Comparison of ENCODE assay signal across 16 cellular contexts in the genomic region with DNA sequence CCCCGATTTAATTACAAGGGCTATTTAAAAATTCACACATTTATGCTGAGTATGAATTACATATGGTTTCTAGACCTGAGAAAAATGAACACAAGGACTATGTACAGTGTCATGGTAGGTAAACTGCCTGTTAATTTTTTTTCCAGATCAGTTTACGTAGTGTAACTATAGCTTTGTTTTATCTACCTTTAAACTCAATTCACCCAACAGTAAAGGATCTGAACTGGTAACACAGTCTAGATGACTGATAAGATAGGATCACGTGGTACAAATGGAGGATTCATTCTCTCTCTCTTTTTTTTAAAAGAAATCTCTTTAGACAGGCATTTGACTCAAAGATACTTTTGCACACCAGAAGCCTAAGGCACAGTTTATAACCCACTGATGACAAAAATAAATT.
DNase-seq lines count a peak whose midpoint lies in the region; ATAC-seq and TF ChIP-seq lines count a peak whose summit lies in the region.
"Had no signal": no experiment of that assay in that cellular context is flagged by ENCODE, and none has a peak within 500 bp of the region (broad histone marks: within the 10 kb centered on the region; RNA-seq: fewer than 3 reads in every experiment).

No MANE protein-coding gene starts in this region.

- H3K4me3 ChIP-seq in OCI-LY1 (ENCODE audit: low read depth, low read length, poor library complexity, severe bottlenecking), result no peak overlapping the region
- H3K4me3 ChIP-seq: BLaER1 treated with 17β-estradiol and CSF1 and Interleukin-3, amounts not matched to agents 10 nM and 100 nM; GM23338; HAP-1 had no signal

- no peaks in the 10 kb centered on the region for H3K36me3 Mint-ChIP-seq in T-helper 17 cell (ENCODE audit: low read depth)
- no peaks in the 10 kb centered on the region for H3K36me3 Mint-ChIP-seq in memory B cell
- H3K36me3 Mint-ChIP-seq: CD14-positive monocyte had no signal

- no peak overlapping the region for H3K4me3 Mint-ChIP-seq in T-helper 17 cell
- H3K4me3 Mint-ChIP-seq in memory B cell, result no peak overlapping the region
- H3K4me3 Mint-ChIP-seq: B cell; CD14-positive monocyte; CD4-positive, alpha-beta T cell; CD8-positive, alpha-beta memory T cell; GM23338; HFFc6 had no signal

- no peaks in the 10 kb centered on the region for H3K36me3 ChIP-seq in OCI-LY1 (ENCODE audit: insufficient read depth, low read length)
- H3K36me3 ChIP-seq: BLaER1 treated with 17β-estradiol and CSF1 and Interleukin-3, amounts not matched to agents 10 nM and 100 nM; HAP-1 had no signal

- H3K4me2 ChIP-seq in OCI-LY1 (ENCODE audit: low read length), result peak overlapping the region; percentile 43; the same call in 1 of the 2 replicates
- H3K4me2 ChIP-seq: BLaER1 treated with 17β-estradiol and CSF1 and Interleukin-3, amounts not matched to agents 10 nM and 100 nM; GM23338 had no signal

- H3F3A ChIP-seq in OCI-LY1 (ENCODE audit: insufficient read depth, low read length), result no peaks in the 10 kb centered on the region

- peak overlapping the region; percentile 21 for H2AFZ ChIP-seq in OCI-LY1 (ENCODE audit: low read length)
- H2AFZ ChIP-seq: GM23338 had no signal

- peak overlapping the region; percentile 83 for H3K27ac ChIP-seq in OCI-LY1 (ENCODE audit: low read depth, low read length, poor library complexity, severe bottlenecking)
- H3K27ac ChIP-seq: BLaER1 treated with 17β-estradiol and CSF1 and Interleukin-3, amounts not matched to agents 10 nM and 100 nM had no signal

- H3K9me3 ChIP-seq in OCI-LY1 (ENCODE audit: low read length) (no peaks in the 10 kb centered on the region), T-helper 17 cell (ENCODE audit: control insufficient read depth, low read length, poor library complexity, severe bottlenecking) (no peaks in the 10 kb centered on the region)
- H3K9me3 ChIP-seq: BLaER1 treated with 17β-estradiol and CSF1 and Interleukin-3, amounts not matched to agents 10 nM and 100 nM; HAP-1 had no signal

- H3K9ac ChIP-seq in OCI-LY1 (ENCODE audit: low read length), result peak overlapping the region; percentile 46
- H3K9ac ChIP-seq: BLaER1 treated with 17β-estradiol and CSF1 and Interleukin-3, amounts not matched to agents 10 nM and 100 nM had no signal

- H3K27me3 Mint-ChIP-seq in T-helper 17 cell (no peaks in the 10 kb centered on the region), memory B cell (no peaks in the 10 kb centered on the region)
- H3K27me3 Mint-ChIP-seq: B cell; CD4-positive, alpha-beta T cell; CD8-positive, alpha-beta memory T cell had no signal

- no peaks in the 10 kb centered on the region for H3K79me2 ChIP-seq in OCI-LY1 (ENCODE audit: insufficient read depth, low read length)

- H3K9me2 ChIP-seq in OCI-LY1 (ENCODE audit: low read depth, low read length), result no peaks in the 10 kb centered on the region

- H3K27ac Mint-ChIP-seq in T-helper 17 cell (peak overlapping the region; percentile 29), memory B cell (peak overlapping the region; percentile 21)
- H3K27ac Mint-ChIP-seq: B cell; CD4-positive, alpha-beta T cell; GM23338; HFFc6 had no signal

- DNase-seq in T-helper 17 cell (no peak), memory B cell (ENCODE audit: low spot score in 2 of 2) (no peak), NCI-H2196 (lab: John Stamatoyannopoulos, UW; ENCODE audit: unreplicated experiment) (no peak), NCI-H510A (lab: John Stamatoyannopoulos, UW) (no peak)
- DNase-seq: CD4-positive, alpha-beta T cell; CD8-positive, alpha-beta memory T cell; DMS79 treated with DMSO at 0.1 percent for 48 hours; GF-D8; HFFc6 had no signal

- ATAC-seq in T-helper 17 cell, result no peak
- ATAC-seq in memory B cell (ENCODE audit: low read depth), result no peak
- ATAC-seq in GM18511 (IDR thresholded peaks at IDR 0.05; ENCODE audit: unreplicated experiment), result no peak
- ATAC-seq: GM23338 had no signal

- H3K4me1 ChIP-seq in OCI-LY1 (ENCODE audit: insufficient read depth, low read length, severe bottlenecking), result peaks cover 50% of the 10 kb centered on the region
- H3K4me1 ChIP-seq: HAP-1 had no signal

- H3K4me1 Mint-ChIP-seq in T-helper 17 cell (peaks cover 8% of the 10 kb centered on the region), memory B cell (peaks cover 9% of the 10 kb centered on the region)

- no peaks in the 10 kb centered on the region for H3K9me3 Mint-ChIP-seq in memory B cell
- H3K9me3 Mint-ChIP-seq: CD14-positive monocyte; CD4-positive, alpha-beta T cell; CD8-positive, alpha-beta memory T cell; GM23338; HFFc6 had no signal

- no peak for TF ChIP-seq CTCF in OCI-LY1 (IDR thresholded peaks at IDR 0.05; ENCODE audit: low read length)

- H3K27me3 ChIP-seq in OCI-LY1 (ENCODE audit: insufficient read depth, low read length), result no peaks in the 10 kb centered on the region
- H3K27me3 ChIP-seq: BLaER1 treated with 17β-estradiol and CSF1 and Interleukin-3, amounts not matched to agents 10 nM and 100 nM had no signal

- no peaks in the 10 kb centered on the region for H4K20me1 ChIP-seq in OCI-LY1 (ENCODE audit: insufficient read depth, low read length)
- H4K20me1 ChIP-seq: BLaER1 treated with 17β-estradiol and CSF1 and Interleukin-3, amounts not matched to agents 10 nM and 100 nM had no signal
